ENCODE assay signal across 8 cellular contexts in the genomic region with DNA sequence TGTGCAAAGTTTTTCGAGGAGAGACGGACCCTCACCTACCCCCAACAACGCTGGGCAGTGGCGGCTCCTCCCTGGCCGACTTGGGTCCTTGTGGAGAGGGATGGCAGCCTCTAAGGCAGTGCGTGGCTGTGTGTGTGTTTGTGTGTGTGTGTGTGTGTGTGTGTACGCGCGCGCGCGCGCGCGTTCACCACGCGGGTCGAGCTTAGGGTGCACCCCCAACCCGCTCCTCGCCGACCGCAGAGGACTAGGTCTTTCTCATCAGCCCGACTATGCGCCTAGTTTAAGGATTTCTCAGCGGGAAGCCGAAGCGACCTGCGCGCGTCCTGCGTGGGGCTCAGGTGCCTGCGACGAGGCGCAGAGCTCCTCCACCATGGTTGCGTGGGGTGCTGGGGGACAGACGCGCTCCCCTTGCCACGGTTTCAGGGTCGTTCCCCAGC. TPM values are rescaled to one million over a fixed set of nuclear protein-coding genes. Genes with fewer than 3 reads are reported as not detected.
A peak's percentile ranks its signal among the peaks of the same experiment; 100 is the strongest.
DNase-seq lines count a peak whose midpoint lies in the region; ATAC-seq and TF ChIP-seq lines count a peak whose summit lies in the region.

No MANE protein-coding gene starts in this region.

- H3K4me2 ChIP-seq in hepatocyte, result peak overlapping the region; percentile 93

- no peaks in the 10 kb centered on the region for H3K27me3 ChIP-seq in hepatocyte

- H3K4me1 ChIP-seq in hepatocyte (ENCODE audit: insufficient read depth), result peaks cover 30% of the 10 kb centered on the region

- H3K27ac ChIP-seq in hepatocyte, result peak overlapping the region; percentile 90

- peak overlapping the region; percentile 89 for H3K4me3 ChIP-seq in hepatocyte

- DNase-seq in NCI-H748 (lab: John Stamatoyannopoulos, UW; ENCODE audit: unreplicated experiment) (peak; percentile 50), NCI-H748 treated with DMSO at 0.1 percent for 48 hours (lab: John Stamatoyannopoulos, UW) (no peak), hepatocyte (ENCODE audit: low spot score) (peak; percentile 51), sciatic nerve (ENCODE audit: low spot score) (no peak), hippocampal formation (lab: John Stamatoyannopoulos, UW) (no peak), cerebellum (ENCODE audit: low spot score) (no peak)
- DNase-seq in activated naive CD4-positive, alpha-beta T cell treated with anti-CD3 and anti-CD28 coated beads, Interleukin-2, amount 50 U/mL, for 72 hours (ENCODE audit: low spot score in 2 of 2), result no peak

- no peaks in the 10 kb centered on the region for H3K9me3 Mint-ChIP-seq in activated naive CD4-positive, alpha-beta T cell treated with anti-CD3 and anti-CD28 coated beads, Interleukin-2, amount 50 U/mL, for 72 hours

- no peak overlapping the region for H3K27ac Mint-ChIP-seq in activated naive CD4-positive, alpha-beta T cell treated with anti-CD3 and anti-CD28 coated beads, Interleukin-2, amount 50 U/mL, for 72 hours

- H3K36me3 Mint-ChIP-seq in activated naive CD4-positive, alpha-beta T cell treated with anti-CD3 and anti-CD28 coated beads, Interleukin-2, amount 50 U/mL, for 72 hours, result no peaks in the 10 kb centered on the region

- TF ChIP-seq CTCF in hepatocyte (IDR thresholded peaks at IDR 0.05; ENCODE audit: poor library complexity), result no peak

- H3K79me2 ChIP-seq in hepatocyte, result peaks cover 50% of the 10 kb centered on the region

- peak; percentile 13 to 37 for ATAC-seq in activated naive CD4-positive, alpha-beta T cell treated with anti-CD3 and anti-CD28 coated beads, Interleukin-2, amount 50 U/mL, for 72 hours
- peak; percentile 30 for ATAC-seq in sciatic nerve
- no peak for ATAC-seq in activated CD4-positive, CD25-positive, alpha-beta regulatory T cell treated with anti-CD3 and anti-CD28 coated beads, Interleukin-2, amount 50 U/mL, for 24 hours

- H3K36me3 ChIP-seq in hepatocyte (replicated peaks; ENCODE audit: insufficient read depth, low read depth), result no peaks in the 10 kb centered on the region

- intact Hi-C loops in sciatic nerve (cut with DNase I), result loop anchor here (10.0 kb wide), 1 partner anchor 51 kb away; no protein-coding TSS in a partner anchor

- peak overlapping the region; percentile 96 for H2AFZ ChIP-seq in hepatocyte

- H3K9me3 ChIP-seq in hepatocyte (ENCODE audit: low read depth), result no peaks in the 10 kb centered on the region

- WGBS in hepatocyte (ENCODE audit: low lambda C conversion rate, missing lambda C conversion rate), result under 1% methylated on average over 34 of the region's 39 CpGs

- H3K9me2 ChIP-seq in hepatocyte (replicated peaks; ENCODE audit: insufficient read depth), result no peaks in the 10 kb centered on the region

- H4K20me1 ChIP-seq in hepatocyte (ENCODE audit: insufficient read depth, poor library complexity, severe bottlenecking), result no peaks in the 10 kb centered on the region

RNA-seq across cellular contexts. Expression of a gene that starts 0.9 kb away (rescaled TPM):
- total RNA-seq in activated naive CD4-positive, alpha-beta T cell treated with anti-CD3 and anti-CD28 coated beads, Interleukin-2, amount 50 U/mL, for 72 hours, result under 1 TPM in 1 of 2 donors, not detected in 1; 0.73 TPM
- total RNA-seq in hepatocyte, result 11.5 and 11.9 TPM in 2 replicates
- 22.3 and 24.6 TPM in 2 replicates for polyA plus RNA-seq in hepatocyte
- total RNA-seq in sciatic nerve, result 56.3 TPM
- 6.6 TPM for total RNA-seq in cerebellum

Comparison
In these comparisons a context has a peak if more than half of its experiments do, and no peak if none do; other contexts are left out.
1. DNase-seq: peak in NCI-H748 (single experiment) and hepatocyte (single experiment); none in NCI-H748 treated with DMSO at 0.1 percent for 48 hours (single experiment), activated naive CD4-positive, alpha-beta T cell treated with anti-CD3 and anti-CD28 coated beads, Interleukin-2, amount 50 U/mL, for 72 hours (0 of 2), sciatic nerve (single experiment), hippocampal formation (0 of 2) and cerebellum (single experiment).
2. ATAC-seq: peak in activated naive CD4-positive, alpha-beta T cell treated with anti-CD3 and anti-CD28 coated beads, Interleukin-2, amount 50 U/mL, for 72 hours (2 of 2) and sciatic nerve (single experiment); none in activated CD4-positive, CD25-positive, alpha-beta regulatory T cell treated with anti-CD3 and anti-CD28 coated beads, Interleukin-2, amount 50 U/mL, for 24 hours (0 of 2).